ENCODE assay signal across 24 cellular contexts in the genomic region with DNA sequence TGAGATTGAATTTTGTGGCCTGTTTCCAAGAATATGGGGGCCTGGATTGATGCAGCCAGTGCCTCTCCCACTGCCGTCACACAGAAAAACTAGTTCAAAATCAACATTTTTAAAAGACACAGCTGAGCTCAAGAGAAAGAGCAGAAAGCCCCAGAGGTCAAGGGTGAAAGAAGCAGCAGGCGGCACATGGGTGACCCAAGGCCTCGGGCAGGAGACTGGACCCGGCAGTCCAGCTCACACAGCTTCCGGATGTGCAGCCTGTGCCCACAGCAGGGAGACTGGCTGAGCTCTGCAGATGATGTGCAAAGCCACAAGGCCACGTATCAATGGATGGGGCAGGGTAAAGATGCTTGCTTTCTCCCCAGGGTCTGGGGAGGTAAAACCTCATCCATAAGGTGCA. TPM values are rescaled to one million over a fixed set of nuclear protein-coding genes. Genes with fewer than 3 reads are reported as not detected.
DNase-seq lines count a peak whose midpoint lies in the region; ATAC-seq, FAIRE-seq and TF ChIP-seq lines count a peak whose summit lies in the region.
"Had no signal": no experiment of that assay in that cellular context is flagged by ENCODE, and none has a peak within 500 bp of the region (broad histone marks: within the 10 kb centered on the region; RNA-seq: fewer than 3 reads in every experiment).

No MANE protein-coding gene starts in this region.

- intact Hi-C loops in K562 (cut with micrococcal nuclease) (no loop called here), HepG2 (cut with micrococcal nuclease; ENCODE audit: unreplicated experiment) (no loop called here), right lobe of liver (cut with DNase I) (no loop called here), stomach (cut with DNase I; ENCODE audit: low total_unique reads) (no loop called here)
- intact Hi-C loops in CD4-positive, alpha-beta T cell (cut with DNase I, micrococcal nuclease), result no loop called here

- FAIRE-seq in RCC 7860 (lab: Jason Lieb, UNC) (no peak), K562 (lab: Jason Lieb, UNC) (no peak), HepG2 (lab: Jason Lieb, UNC) (no peak)
- FAIRE-seq: A204.1, D721Med, G401.6, GM12891 had no signal

- CTCF ChIA-PET in K562 (lab: Yijun Ruan, JAX; ENCODE audit: low intra/inter-chr PET ratio), result no interaction called here
- CTCF ChIA-PET in HepG2 (lab: Yijun Ruan, JAX; ENCODE audit: low intra/inter-chr PET ratio, low total read pairs), result no interaction called here
- CTCF ChIA-PET in CD4-positive, alpha-beta T cell (lab: Charles Lee), result no interaction called here

- H3K79me2 ChIP-seq in K562 (ENCODE audit: control insufficient read depth, insufficient read depth, low read length) (no peaks in the 10 kb centered on the region), HepG2 (ENCODE audit: insufficient read depth, low read length) (no peaks in the 10 kb centered on the region)

- BruUV-seq in K562 (replicated peaks; lab: Mats Ljungman, UMichigan) (no TSS peak), HepG2 (replicated peaks; lab: Mats Ljungman, UMichigan) (no TSS peak)

- H3K9me3 Mint-ChIP-seq in CD4-positive, alpha-beta T cell, result peaks cover 11% of the 10 kb centered on the region

- in situ Hi-C loops in K562 (cut with MboI) (loop anchor here (10.0 kb wide), 1 partner anchor 235 kb away; no protein-coding TSS in a partner anchor), HepG2 (cut with HindIII; ENCODE audit: extremely low pct_ligation_motif_present, low pct_unique_long_range_greater_than_20kb) (no loop called here), KBM-7 (cut with MboI; ENCODE audit: low pct_unique_long_range_greater_than_20kb, low sequenced_read_pairs) (no loop called here)

- no peaks in the 10 kb centered on the region for H3K4me1 Mint-ChIP-seq in CD4-positive, alpha-beta T cell (ENCODE audit: low read depth)
- H3K4me1 Mint-ChIP-seq: CD14-positive monocyte; CD4-positive, CD25-positive, alpha-beta regulatory T cell had no signal

- H3K27ac Mint-ChIP-seq in CD4-positive, alpha-beta T cell, result no peak overlapping the region
- H3K27ac Mint-ChIP-seq: CD4-positive, CD25-positive, alpha-beta regulatory T cell; CD8-positive, alpha-beta T cell had no signal

- no peaks in the 10 kb centered on the region for H4K20me1 ChIP-seq in K562 (replicated peaks; ENCODE audit: control insufficient read depth, insufficient read depth, low read length)
- H4K20me1 ChIP-seq in HepG2 (ENCODE audit: insufficient read depth, low read length), result no peaks in the 10 kb centered on the region
- H4K20me1 ChIP-seq: BLaER1 had no signal

- no peak for TF ChIP-seq CTCF in K562 (IDR thresholded peaks at IDR 0.05 in 2 of 3, conservative IDR thresholded peaks at IDR 0.05 in 1 of 3; ENCODE audit: insufficient read depth in 2 of 3, low read depth in 1 of 3, low read length in 3 of 3)
- TF ChIP-seq CTCF in HepG2 (CRISPR knock-in tag; IDR thresholded peaks at IDR 0.05), result no peak
- no peak for TF ChIP-seq CTCF in right lobe of liver (IDR thresholded peaks at IDR 0.05)
- TF ChIP-seq CTCF in foreskin keratinocyte (conservative IDR thresholded peaks at IDR 0.05), result no peak
- no peak for TF ChIP-seq CTCF in CD4-positive, alpha-beta T cell (IDR thresholded peaks at IDR 0.05)
- TF ChIP-seq CTCF in stomach (IDR thresholded peaks at IDR 0.05), result no peak

- H3K9ac ChIP-seq in K562 (ENCODE audit: insufficient read depth in 1 of 2, low read depth in 2 of 2, low read length in 2 of 2) (no peak overlapping the region), HepG2 (ENCODE audit: insufficient read depth, low read depth, low read length) (no peak overlapping the region)
- H3K9ac ChIP-seq: BLaER1 had no signal

- H3K9me3 ChIP-seq in K562 (replicated peaks; ENCODE audit: control insufficient read depth, insufficient read depth, low read depth, low read length) (no peaks in the 10 kb centered on the region), HepG2 (ENCODE audit: low read length) (peaks cover 17% of the 10 kb centered on the region), right lobe of liver (no peaks in the 10 kb centered on the region), stomach (peaks cover 4 to 28% (median 20%) of the 10 kb centered on the region in 4 donors)
- peaks cover 11% of the 10 kb centered on the region for H3K9me3 ChIP-seq in CD4-positive, alpha-beta T cell (ENCODE audit: control insufficient read depth, low read length)
- H3K9me3 ChIP-seq: BE2C had no signal

- no peak overlapping the region for H3K4me3 ChIP-seq in K562
- no peak overlapping the region for H3K4me3 ChIP-seq in HepG2 (replicated peaks in 1 of 3; ENCODE audit: insufficient read depth in 1 of 3, low read depth in 2 of 3, low read length in 3 of 3)
- H3K4me3 ChIP-seq in right lobe of liver, result no peak overlapping the region
- H3K4me3 ChIP-seq in stomach, result no peak overlapping the region
- H3K4me3 ChIP-seq: BLaER1 had no signal

- no peaks in the 10 kb centered on the region for H3K36me3 Mint-ChIP-seq in CD4-positive, alpha-beta T cell (ENCODE audit: low read depth)
- H3K36me3 Mint-ChIP-seq: CD14-positive monocyte; CD4-positive, CD25-positive, alpha-beta regulatory T cell; CD8-positive, alpha-beta T cell had no signal

- POLR2A ChIA-PET in K562 (lab: Yijun Ruan, JAX) (interaction anchor here (1.5 kb wide), 1 partner anchor 12 kb away, joined by 5 read pairs; no protein-coding TSS in a partner anchor), HepG2 (lab: Yijun Ruan, JAX) (interaction anchor here (1.0 kb wide), 1 partner anchor 25 kb away, joined by 4 read pairs; no protein-coding TSS in a partner anchor)
- POLR2A ChIA-PET in CD4-positive, alpha-beta T cell (lab: Charles Lee), result no interaction called here

- H3K36me3 ChIP-seq in K562 (ENCODE audit: control insufficient read depth, insufficient read depth, low read length), result no peaks in the 10 kb centered on the region
- H3K36me3 ChIP-seq in HepG2 (replicated peaks in 1 of 2; ENCODE audit: control insufficient read depth in 1 of 2, insufficient read depth in 2 of 2, low read length in 2 of 2), result no peaks in the 10 kb centered on the region
- H3K36me3 ChIP-seq in right lobe of liver, result no peaks in the 10 kb centered on the region
- H3K36me3 ChIP-seq in stomach, result no peaks in the 10 kb centered on the region
- H3K36me3 ChIP-seq: BE2C, BLaER1 had no signal

- H3K27ac ChIP-seq in K562 (ENCODE audit: extremely low read depth, low read depth, low read length) (no peak overlapping the region), HepG2 (ENCODE audit: extremely low read length, insufficient read depth, low read length) (no peak overlapping the region), right lobe of liver (no peak overlapping the region), foreskin keratinocyte (no peak overlapping the region), stomach (no peak overlapping the region)
- H3K27ac ChIP-seq in CD4-positive, alpha-beta T cell (ENCODE audit: low read depth, low read length), result no peak overlapping the region
- H3K27ac ChIP-seq: BLaER1 had no signal

- TF ChIP-seq EP300 in K562 (IDR thresholded peaks at IDR 0.05; ENCODE audit: low read length), result no peak
- TF ChIP-seq EP300 in HepG2 (IDR thresholded peaks at IDR 0.05; ENCODE audit: low read depth in 2 of 2, low read length in 2 of 2), result no peak
- no peak for TF ChIP-seq EP300 in HepG2 (CRISPR knock-in tag; IDR thresholded peaks at IDR 0.05; ENCODE audit: borderline replicate concordance)
- TF ChIP-seq EP300 in stomach (IDR thresholded peaks at IDR 0.05), result no peak

- H3K4me2 ChIP-seq in K562 (ENCODE audit: insufficient read depth, low read length) (no peak overlapping the region), HepG2 (ENCODE audit: low read depth, low read length) (no peak overlapping the region)
- H3K4me2 ChIP-seq: BLaER1 had no signal

- TF ChIP-seq POLR2A in K562 (conservative IDR thresholded peaks at IDR 0.05), result no peak
- no peak for TF ChIP-seq POLR2A in HepG2 (IDR thresholded peaks at IDR 0.05; ENCODE audit: insufficient read depth in 1 of 2, low read depth in 2 of 2, low read length in 2 of 2)
- no peak for TF ChIP-seq POLR2A in right lobe of liver (IDR thresholded peaks at IDR 0.05)
- TF ChIP-seq POLR2A in stomach (IDR thresholded peaks at IDR 0.05), result no peak

- peak; percentile 1 for DNase-seq in RCC 7860 (ENCODE audit: low spot score)
- no peak for DNase-seq in K562 (ENCODE audit: extremely low read depth in 1 of 4, low spot score in 3 of 4)
- no peak for DNase-seq in HepG2 (ENCODE audit: low spot score)
- peak in 1 of 3 donors; percentile 43 for DNase-seq in right lobe of liver
- no peak for DNase-seq in foreskin keratinocyte
- no peak for DNase-seq in CD4-positive, alpha-beta T cell
- no peak for DNase-seq in KBM-7
- DNase-seq in stomach, result no peak
- DNase-seq: 8988T; ACHN; BE2C; C1 segment of cervical spinal cord; Caco-2; Calu3; CD4-positive, CD25-positive, alpha-beta regulatory T cell; CD8-positive, alpha-beta T cell; DMS79 treated with DMSO at 0.1 percent for 48 hours; GF-D8 had no signal

- H3K27me3 Mint-ChIP-seq in CD4-positive, alpha-beta T cell, result peaks cover 20% of the 10 kb centered on the region

- ATAC-seq in K562 (peak; percentile 44), HepG2 (peak; percentile 70), right lobe of liver (peak; percentile 66 to 95 (median 92)), foreskin keratinocyte (no peak)
- no peak for ATAC-seq in CD4-positive, alpha-beta T cell (ENCODE audit: poor library complexity)
- ATAC-seq: CD8-positive, alpha-beta T cell had no signal

- no peak for TF ChIP-seq RAD21 in K562 (CRISPR knock-in tag; conservative IDR thresholded peaks at IDR 0.05 in 1 of 2, IDR thresholded peaks at IDR 0.05 in 1 of 2)
- TF ChIP-seq RAD21 in HepG2 (CRISPR knock-in tag; IDR thresholded peaks at IDR 0.05), result no peak

- WGBS in K562 (ENCODE audit: insufficient coverage, low coverage, missing lambda C conversion rate), result 15% methylated on average over 6 of the region's 6 CpGs
- 71% methylated on average over 6 of the region's 6 CpGs for WGBS in HepG2 (ENCODE audit: low lambda C conversion rate)
- 12% methylated on average over 2 of the region's 6 CpGs for WGBS in right lobe of liver (ENCODE audit: insufficient coverage, low coverage, low lambda C conversion rate, missing lambda C conversion rate)
- WGBS in stomach, 5 donors, result 80 to 93% (median 87%) methylated on average over 6 of the region's 6 CpGs

- H3K4me1 ChIP-seq in K562 (replicated peaks in 1 of 2; ENCODE audit: control insufficient read depth in 2 of 2, insufficient read depth in 2 of 2, low read length in 2 of 2) (no peaks in the 10 kb centered on the region), HepG2 (ENCODE audit: insufficient read depth, low read length) (peaks cover 26% of the 10 kb centered on the region), right lobe of liver (peaks cover 0 to 5% (median 0%) of the 10 kb centered on the region in 4 donors), foreskin keratinocyte (no peaks in the 10 kb centered on the region), stomach (no peaks in the 10 kb centered on the region)
- H3K4me1 ChIP-seq: BE2C, BLaER1, Caco-2 had no signal

- no peaks in the 10 kb centered on the region for H3K9me1 ChIP-seq in K562 (ENCODE audit: control insufficient read depth, insufficient read depth, low read length)

- H2AFZ ChIP-seq in K562 (ENCODE audit: low read depth, low read length) (no peak overlapping the region), HepG2 (ENCODE audit: low read length) (no peak overlapping the region)

- no peak overlapping the region for H3K4me3 Mint-ChIP-seq in CD4-positive, alpha-beta T cell
- H3K4me3 Mint-ChIP-seq: CD14-positive monocyte; CD4-positive, CD25-positive, alpha-beta regulatory T cell; CD8-positive, alpha-beta T cell had no signal

- H3K27me3 ChIP-seq in K562 (ENCODE audit: control insufficient read depth in 2 of 2, insufficient read depth in 2 of 2, low read length in 2 of 2) (peaks cover 2 to 13% of the 10 kb centered on the region in 2 experiments; a peak in 4 of 5 replicates), HepG2 (ENCODE audit: control insufficient read depth in 1 of 2, insufficient read depth in 2 of 2, low read length in 2 of 2) (no peaks in the 10 kb centered on the region), right lobe of liver (no peaks in the 10 kb centered on the region), foreskin keratinocyte (no peaks in the 10 kb centered on the region), stomach (no peaks in the 10 kb centered on the region)
- peaks cover 3% of the 10 kb centered on the region for H3K27me3 ChIP-seq in CD4-positive, alpha-beta T cell (ENCODE audit: control insufficient read depth, insufficient read depth, low read length)
- H3K27me3 ChIP-seq: BE2C, BLaER1 had no signal

RNA-seq across cellular contexts. Expression of a gene that starts 50.4 kb away (rescaled TPM):
- total RNA-seq in K562 (2011; cell fraction: chromatin; rRNA removed; ENCODE audit: low replicate concordance), result 1.6 and 7.1 TPM in 2 replicates
- 1.3 and 1.8 TPM in 2 replicates for total RNA-seq in K562 (2011; cell fraction: nucleolus; rRNA removed)
- 2.5 and 5.6 TPM in 2 replicates for total RNA-seq in K562 (2011; cell fraction: nucleoplasm; rRNA removed)
- total RNA-seq in K562 (2014; rRNA removed) (2.6 and 4.1 TPM in 2 replicates), K562 (2014; rRNA removed; fragmentation: Illumina TruSeq; extraction: Trizol) (4.7 and 5.9 TPM in 2 replicates), K562 (2015; rRNA removed; fragmentation: Illumina TruSeq; extraction: Trizol) (4.1 and 4.3 TPM in 2 replicates), K562 (2021) (3.9 and 4.6 TPM in 2 replicates), HepG2 (2016; rRNA removed; fragmentation: Illumina TruSeq; extraction: Trizol) (not detected in 2 replicates), right lobe of liver (under 1 TPM in 5 of 6 experiments, not detected in 1; 0.23 to 0.84 (median 0.66) TPM), foreskin keratinocyte (0.68 and 0.74 TPM in 2 replicates), stomach (1 to 10 TPM in 3 of 5 donors, not detected in 2; 1.2 to 4.7 (median 1.5) TPM)
- polyA plus RNA-seq in K562 (2011; rRNA removed) (3.7 and 5.7 TPM in 2 replicates), K562 (2014; fragmentation: Illumina TruSeq; extraction: Trizol) (5.2 and 7.0 TPM in 2 replicates), K562 (2014; fragmentation: Nextera tagmentation; extraction: Ambion mirVana) (1 to 10 TPM; 3.2 to 3.7 TPM), K562 (2014; rRNA removed) (5.2 and 5.3 TPM in 2 replicates), HepG2 (2011; rRNA removed) (not detected in 2 replicates), foreskin keratinocyte (0.69 and 0.91 TPM in 2 replicates), stomach (1 to 10 TPM; 2.2 to 4.1 (median 2.6) TPM)
- 1.5 and 1.9 TPM in 2 replicates for polyA plus RNA-seq in K562 (2011; cell fraction: cytosol; rRNA removed)
- polyA plus RNA-seq in K562 (2011; cell fraction: nucleus; rRNA removed), result 4.2 and 6.4 TPM in 2 replicates
- polyA plus RNA-seq in K562 (2012), result 6.1 and 10.5 TPM in 2 replicates
- 1.8 and 2.7 TPM in 2 replicates for polyA minus RNA-seq in K562 (2011; rRNA and poly(A)+ RNA removed)
- 1.0 TPM in 1 of 2 replicates, not detected in the other for polyA minus RNA-seq in K562 (2011; cell fraction: cytosol; rRNA and poly(A)+ RNA removed)
- 1.8 and 2.4 TPM in 2 replicates for polyA minus RNA-seq in K562 (2011; cell fraction: nucleus; rRNA and poly(A)+ RNA removed)
- total RNA-seq in HepG2 (2016; cell fraction: cytosol; rRNA removed; fragmentation: Illumina TruSeq; extraction: Trizol; ENCODE audit: low read depth), result not detected in 2 replicates
- total RNA-seq in HepG2 (2016; cell fraction: insoluble cytoplasmic fraction; rRNA removed; fragmentation: Illumina TruSeq; extraction: Trizol), result not detected in 2 replicates
- not detected in 2 replicates for total RNA-seq in HepG2 (2016; cell fraction: membrane; rRNA removed; fragmentation: Illumina TruSeq; extraction: Trizol)
- not detected in 2 replicates for total RNA-seq in HepG2 (2016; cell fraction: nucleus; rRNA removed; fragmentation: Illumina TruSeq; extraction: Trizol)
- polyA plus RNA-seq in HepG2 (2011; cell fraction: cytosol; rRNA removed), result not detected in 2 replicates
- polyA plus RNA-seq in HepG2 (2011; cell fraction: nucleus; rRNA removed), result not detected in 2 replicates
- polyA plus RNA-seq in HepG2 (2012), result 1.0 and 1.6 TPM in 2 replicates
- polyA plus RNA-seq in HepG2 (2016; cell fraction: cytosol; fragmentation: Illumina TruSeq; extraction: Trizol; ENCODE audit: low read depth), result not detected in 2 replicates
- not detected in 2 replicates for polyA plus RNA-seq in HepG2 (2016; cell fraction: insoluble cytoplasmic fraction; fragmentation: Illumina TruSeq; extraction: Trizol; ENCODE audit: low read depth)
- not detected in 2 replicates for polyA plus RNA-seq in HepG2 (2016; cell fraction: membrane; fragmentation: Illumina TruSeq; extraction: Trizol; ENCODE audit: low read depth)
- not detected in 2 replicates for polyA plus RNA-seq in HepG2 (2016; cell fraction: nucleus; fragmentation: Illumina TruSeq; extraction: Trizol; ENCODE audit: insufficient read depth, low read depth)
- polyA minus RNA-seq in HepG2 (2011; rRNA and poly(A)+ RNA removed; ENCODE audit: low replicate concordance), result not detected in 2 replicates
- not detected in 2 replicates for polyA minus RNA-seq in HepG2 (2011; cell fraction: cytosol; rRNA and poly(A)+ RNA removed)
- polyA minus RNA-seq in HepG2 (2011; cell fraction: nucleus; rRNA and poly(A)+ RNA removed), result not detected in 2 replicates
- total RNA-seq in CD4-positive, alpha-beta T cell, result under 1 TPM in 1 of 2 experiments, not detected in 1; 0.99 TPM

Comparison
In these comparisons a context has a peak if more than half of its experiments do, and no peak if none do; other contexts are left out.
1. ATAC-seq: peak in K562 (single experiment), HepG2 (single experiment) and right lobe of liver (4 of 4); none in foreskin keratinocyte (single experiment) and CD4-positive, alpha-beta T cell (single experiment).